1 cellular context compared by ENCODE assay signal in the genomic region with DNA sequence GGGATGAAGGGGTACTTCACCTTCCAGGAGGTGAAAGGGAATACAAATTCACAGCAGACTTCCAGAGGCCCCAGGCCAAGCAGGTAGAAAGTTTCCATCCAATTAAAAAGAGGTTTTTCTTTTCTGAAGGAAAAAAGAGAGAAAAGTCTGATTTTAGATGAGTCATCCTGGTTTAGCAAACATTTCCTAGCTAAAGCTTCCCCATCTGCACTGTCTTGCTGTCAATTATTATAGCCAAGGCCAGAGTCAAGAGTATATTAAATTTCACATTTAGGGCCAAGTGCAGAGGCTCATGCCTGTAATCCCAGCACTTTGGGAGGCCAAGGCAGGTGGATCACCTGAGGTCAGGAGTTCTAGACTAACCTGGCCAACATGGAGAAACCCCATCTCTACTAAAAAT.
TF ChIP-seq lines count a peak whose summit lies in the region.

No MANE protein-coding gene starts in this region.

TF ChIP-seq in HepG2, 621 proteins besides CTCF, POLR2A, EP300 and RAD21:
- TF ChIP-seq, protein P1, sequence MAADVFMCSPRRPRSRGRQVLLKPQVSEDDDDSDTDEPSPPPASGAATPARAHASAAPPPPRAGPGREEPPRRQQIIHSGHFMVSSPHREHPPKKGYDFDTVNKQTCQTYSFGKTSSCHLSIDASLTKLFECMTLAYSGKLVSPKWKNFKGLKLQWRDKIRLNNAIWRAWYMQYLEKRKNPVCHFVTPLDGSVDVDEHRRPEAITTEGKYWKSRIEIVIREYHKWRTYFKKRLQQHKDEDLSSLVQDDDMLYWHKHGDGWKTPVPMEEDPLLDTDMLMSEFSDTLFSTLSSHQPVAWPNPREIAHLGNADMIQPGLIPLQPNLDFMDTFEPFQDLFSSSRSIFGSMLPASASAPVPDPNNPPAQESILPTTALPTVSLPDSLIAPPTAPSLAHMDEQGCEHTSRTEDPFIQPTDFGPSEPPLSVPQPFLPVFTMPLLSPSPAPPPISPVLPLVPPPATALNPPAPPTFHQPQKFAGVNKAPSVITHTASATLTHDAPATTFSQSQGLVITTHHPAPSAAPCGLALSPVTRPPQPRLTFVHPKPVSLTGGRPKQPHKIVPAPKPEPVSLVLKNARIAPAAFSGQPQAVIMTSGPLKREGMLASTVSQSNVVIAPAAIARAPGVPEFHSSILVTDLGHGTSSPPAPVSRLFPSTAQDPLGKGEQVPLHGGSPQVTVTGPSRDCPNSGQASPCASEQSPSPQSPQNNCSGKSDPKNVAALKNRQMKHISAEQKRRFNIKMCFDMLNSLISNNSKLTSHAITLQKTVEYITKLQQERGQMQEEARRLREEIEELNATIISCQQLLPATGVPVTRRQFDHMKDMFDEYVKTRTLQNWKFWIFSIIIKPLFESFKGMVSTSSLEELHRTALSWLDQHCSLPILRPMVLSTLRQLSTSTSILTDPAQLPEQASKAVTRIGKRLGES (CRISPR knock-in tag; IDR thresholded peaks at IDR 0.05; ENCODE audit: borderline replicate concordance), result no peak
- TF ChIP-seq, protein P2, sequence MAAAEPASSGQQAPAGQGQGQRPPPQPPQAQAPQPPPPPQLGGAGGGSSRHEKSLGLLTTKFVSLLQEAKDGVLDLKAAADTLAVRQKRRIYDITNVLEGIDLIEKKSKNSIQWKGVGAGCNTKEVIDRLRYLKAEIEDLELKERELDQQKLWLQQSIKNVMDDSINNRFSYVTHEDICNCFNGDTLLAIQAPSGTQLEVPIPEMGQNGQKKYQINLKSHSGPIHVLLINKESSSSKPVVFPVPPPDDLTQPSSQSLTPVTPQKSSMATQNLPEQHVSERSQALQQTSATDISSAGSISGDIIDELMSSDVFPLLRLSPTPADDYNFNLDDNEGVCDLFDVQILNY (CRISPR knock-in tag; conservative IDR thresholded peaks at IDR 0.05), result no peak
- TF ChIP-seq RXRB (CRISPR knock-in tag; IDR thresholded peaks at IDR 0.05; ENCODE audit: borderline replicate concordance) (0 out of 2 replicates have a peak, but pooled peaks have one; percentile 15), ZNF225 (CRISPR knock-in tag; IDR thresholded peaks at IDR 0.05) (no peak), ZNF652 (CRISPR knock-in tag; IDR thresholded peaks at IDR 0.05; ENCODE audit: borderline replicate concordance, low read depth) (no peak), ZFP37 (CRISPR knock-in tag; IDR thresholded peaks at IDR 0.05; ENCODE audit: borderline replicate concordance) (no peak), ZNF552 (CRISPR knock-in tag; IDR thresholded peaks at IDR 0.05; ENCODE audit: borderline replicate concordance) (no peak), FOSL2 (CRISPR knock-in tag; IDR thresholded peaks at IDR 0.05) (peak; percentile 73), SIX1 (CRISPR knock-in tag; IDR thresholded peaks at IDR 0.05; ENCODE audit: borderline replicate concordance) (peak; percentile 39; the same call in 1 of the 2 replicates), DNMT3B (CRISPR knock-in tag; conservative IDR thresholded peaks at IDR 0.05) (peak; percentile 69; the same call in 1 of the 2 replicates), ZNF674 (CRISPR knock-in tag; IDR thresholded peaks at IDR 0.05; ENCODE audit: low read depth) (no peak), SAP130 (CRISPR knock-in tag; IDR thresholded peaks at IDR 0.05; ENCODE audit: low read depth) (peak; percentile 33; the same call in 1 of the 2 replicates), NFE2L2 (IDR thresholded peaks at IDR 0.05; ENCODE audit: low read length) (peak; percentile 84), SMC3 (IDR thresholded peaks at IDR 0.05; ENCODE audit: low read length) (no peak)
- TF ChIP-seq, protein P3, sequence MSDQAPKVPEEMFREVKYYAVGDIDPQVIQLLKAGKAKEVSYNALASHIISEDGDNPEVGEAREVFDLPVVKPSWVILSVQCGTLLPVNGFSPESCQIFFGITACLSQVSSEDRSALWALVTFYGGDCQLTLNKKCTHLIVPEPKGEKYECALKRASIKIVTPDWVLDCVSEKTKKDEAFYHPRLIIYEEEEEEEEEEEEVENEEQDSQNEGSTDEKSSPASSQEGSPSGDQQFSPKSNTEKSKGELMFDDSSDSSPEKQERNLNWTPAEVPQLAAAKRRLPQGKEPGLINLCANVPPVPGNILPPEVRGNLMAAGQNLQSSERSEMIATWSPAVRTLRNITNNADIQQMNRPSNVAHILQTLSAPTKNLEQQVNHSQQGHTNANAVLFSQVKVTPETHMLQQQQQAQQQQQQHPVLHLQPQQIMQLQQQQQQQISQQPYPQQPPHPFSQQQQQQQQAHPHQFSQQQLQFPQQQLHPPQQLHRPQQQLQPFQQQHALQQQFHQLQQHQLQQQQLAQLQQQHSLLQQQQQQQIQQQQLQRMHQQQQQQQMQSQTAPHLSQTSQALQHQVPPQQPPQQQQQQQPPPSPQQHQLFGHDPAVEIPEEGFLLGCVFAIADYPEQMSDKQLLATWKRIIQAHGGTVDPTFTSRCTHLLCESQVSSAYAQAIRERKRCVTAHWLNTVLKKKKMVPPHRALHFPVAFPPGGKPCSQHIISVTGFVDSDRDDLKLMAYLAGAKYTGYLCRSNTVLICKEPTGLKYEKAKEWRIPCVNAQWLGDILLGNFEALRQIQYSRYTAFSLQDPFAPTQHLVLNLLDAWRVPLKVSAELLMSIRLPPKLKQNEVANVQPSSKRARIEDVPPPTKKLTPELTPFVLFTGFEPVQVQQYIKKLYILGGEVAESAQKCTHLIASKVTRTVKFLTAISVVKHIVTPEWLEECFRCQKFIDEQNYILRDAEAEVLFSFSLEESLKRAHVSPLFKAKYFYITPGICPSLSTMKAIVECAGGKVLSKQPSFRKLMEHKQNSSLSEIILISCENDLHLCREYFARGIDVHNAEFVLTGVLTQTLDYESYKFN (CRISPR knock-in tag; conservative IDR thresholded peaks at IDR 0.05), result 0 out of 2 replicates have a peak, but pooled peaks have one; percentile 26
- TF ChIP-seq, protein P4, sequence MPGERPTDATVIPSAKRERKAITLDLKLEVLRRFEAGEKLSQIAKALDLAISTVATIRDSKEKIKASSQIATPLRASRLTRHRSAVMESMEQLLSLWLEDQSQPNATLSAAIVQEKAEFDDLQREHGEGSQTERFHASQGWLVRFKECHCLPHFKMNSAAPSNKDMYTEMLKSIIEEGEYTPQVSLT (CRISPR knock-in tag; IDR thresholded peaks at IDR 0.05; ENCODE audit: borderline replicate concordance, low read depth), result no peak
- TF ChIP-seq, protein P5, sequence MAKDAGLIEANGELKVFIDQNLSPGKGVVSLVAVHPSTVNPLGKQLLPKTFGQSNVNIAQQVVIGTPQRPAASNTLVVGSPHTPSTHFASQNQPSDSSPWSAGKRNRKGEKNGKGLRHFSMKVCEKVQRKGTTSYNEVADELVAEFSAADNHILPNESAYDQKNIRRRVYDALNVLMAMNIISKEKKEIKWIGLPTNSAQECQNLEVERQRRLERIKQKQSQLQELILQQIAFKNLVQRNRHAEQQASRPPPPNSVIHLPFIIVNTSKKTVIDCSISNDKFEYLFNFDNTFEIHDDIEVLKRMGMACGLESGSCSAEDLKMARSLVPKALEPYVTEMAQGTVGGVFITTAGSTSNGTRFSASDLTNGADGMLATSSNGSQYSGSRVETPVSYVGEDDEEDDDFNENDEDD (CRISPR knock-in tag; IDR thresholded peaks at IDR 0.05; ENCODE audit: borderline replicate concordance), result no peak
- TF ChIP-seq, protein P6, sequence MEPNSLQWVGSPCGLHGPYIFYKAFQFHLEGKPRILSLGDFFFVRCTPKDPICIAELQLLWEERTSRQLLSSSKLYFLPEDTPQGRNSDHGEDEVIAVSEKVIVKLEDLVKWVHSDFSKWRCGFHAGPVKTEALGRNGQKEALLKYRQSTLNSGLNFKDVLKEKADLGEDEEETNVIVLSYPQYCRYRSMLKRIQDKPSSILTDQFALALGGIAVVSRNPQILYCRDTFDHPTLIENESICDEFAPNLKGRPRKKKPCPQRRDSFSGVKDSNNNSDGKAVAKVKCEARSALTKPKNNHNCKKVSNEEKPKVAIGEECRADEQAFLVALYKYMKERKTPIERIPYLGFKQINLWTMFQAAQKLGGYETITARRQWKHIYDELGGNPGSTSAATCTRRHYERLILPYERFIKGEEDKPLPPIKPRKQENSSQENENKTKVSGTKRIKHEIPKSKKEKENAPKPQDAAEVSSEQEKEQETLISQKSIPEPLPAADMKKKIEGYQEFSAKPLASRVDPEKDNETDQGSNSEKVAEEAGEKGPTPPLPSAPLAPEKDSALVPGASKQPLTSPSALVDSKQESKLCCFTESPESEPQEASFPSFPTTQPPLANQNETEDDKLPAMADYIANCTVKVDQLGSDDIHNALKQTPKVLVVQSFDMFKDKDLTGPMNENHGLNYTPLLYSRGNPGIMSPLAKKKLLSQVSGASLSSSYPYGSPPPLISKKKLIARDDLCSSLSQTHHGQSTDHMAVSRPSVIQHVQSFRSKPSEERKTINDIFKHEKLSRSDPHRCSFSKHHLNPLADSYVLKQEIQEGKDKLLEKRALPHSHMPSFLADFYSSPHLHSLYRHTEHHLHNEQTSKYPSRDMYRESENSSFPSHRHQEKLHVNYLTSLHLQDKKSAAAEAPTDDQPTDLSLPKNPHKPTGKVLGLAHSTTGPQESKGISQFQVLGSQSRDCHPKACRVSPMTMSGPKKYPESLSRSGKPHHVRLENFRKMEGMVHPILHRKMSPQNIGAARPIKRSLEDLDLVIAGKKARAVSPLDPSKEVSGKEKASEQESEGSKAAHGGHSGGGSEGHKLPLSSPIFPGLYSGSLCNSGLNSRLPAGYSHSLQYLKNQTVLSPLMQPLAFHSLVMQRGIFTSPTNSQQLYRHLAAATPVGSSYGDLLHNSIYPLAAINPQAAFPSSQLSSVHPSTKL (CRISPR knock-in tag; IDR thresholded peaks at IDR 0.05), result 0 out of 2 replicates have a peak, but pooled peaks have one; percentile 10
